17 cellular contexts compared by ENCODE assay signal in the genomic region with DNA sequence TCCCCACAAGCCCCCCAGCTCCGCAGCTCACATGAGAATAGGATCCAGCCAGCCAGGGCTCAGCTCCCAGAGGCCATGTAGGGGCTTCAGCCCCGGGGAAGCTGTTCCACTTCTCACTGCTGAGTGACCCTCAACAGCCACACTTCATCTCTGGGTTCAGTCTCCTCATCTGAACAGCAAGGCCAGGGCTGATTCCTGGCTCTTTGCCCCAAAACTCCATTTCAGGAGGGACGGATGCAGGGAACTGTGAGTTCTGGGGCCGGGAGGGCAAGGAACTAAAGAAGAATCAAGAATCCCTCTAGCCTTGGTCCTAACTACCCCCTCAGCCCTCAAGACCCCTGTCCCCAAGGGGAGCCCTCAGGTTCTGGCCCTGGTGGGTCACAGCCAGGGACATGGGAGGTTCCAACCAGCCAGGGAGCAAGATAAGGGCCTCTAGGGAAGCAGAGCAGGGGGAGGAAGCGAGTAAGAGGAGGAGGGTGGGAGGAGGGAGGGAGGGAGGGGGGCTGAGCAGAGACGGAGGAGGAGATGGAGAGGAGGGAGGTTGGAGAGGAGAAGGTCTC. TPM values are rescaled to one million over a fixed set of nuclear protein-coding genes. Genes with fewer than 3 reads are reported as not detected.
DNase-seq lines count a peak whose midpoint lies in the region; ATAC-seq and TF ChIP-seq lines count a peak whose summit lies in the region.
"Had no signal": no experiment of that assay in that cellular context is flagged by ENCODE, and none has a peak within 500 bp of the region (broad histone marks: within the 10 kb centered on the region; RNA-seq: fewer than 3 reads in every experiment).

No MANE protein-coding gene starts in this region.

- H2BK120ac ChIP-seq in IMR-90 (ENCODE audit: low read depth, low read length), result peak overlapping the region; percentile 56; the same call in 1 of the 2 replicates

- 0 out of 2 replicates have a peak overlapping the region, but pooled peaks have one; percentile 36 for H2AK5ac ChIP-seq in IMR-90 (ENCODE audit: low read depth, low read length)

- H4K20me1 ChIP-seq in IMR-90 (ENCODE audit: insufficient read depth, low read length), result peaks cover 90% of the 10 kb centered on the region

- H3K9me3 ChIP-seq in IMR-90 (ENCODE audit: control insufficient read depth, insufficient read depth, low read length), result no peaks in the 10 kb centered on the region
- H3K9me3 ChIP-seq in adrenal gland (replicated peaks in 1 of 3), result no peaks in the 10 kb centered on the region
- H3K9me3 ChIP-seq in stomach smooth muscle (ENCODE audit: control insufficient read depth in 2 of 2, low read length in 2 of 2), result no peaks in the 10 kb centered on the region
- H3K9me3 ChIP-seq: lower lobe of right lung, right atrium auricular region had no signal

- H3K27ac Mint-ChIP-seq in mesothelial cell of epicardium, result peak overlapping the region; percentile 35
- H3K27ac Mint-ChIP-seq: activated CD8-positive, alpha-beta T cell treated with anti-CD3 and anti-CD28 coated beads, Interleukin-2, amount 10 ng/mL, durations not matched to agents 7 days and 5 days; IgD-negative memory B cell had no signal

- in situ Hi-C loops in IMR-90 (cut with MboI; ENCODE audit: low sequenced_read_pairs) (no loop called here), brain microvascular endothelial cell (cut with HindIII; ENCODE audit: low pct_ligation_motif_present, low sequenced_read_pairs) (no loop called here)

- no peak for TF ChIP-seq CTCF in IMR-90 (conservative IDR thresholded peaks at IDR 0.05; ENCODE audit: low read depth, low read length)
- TF ChIP-seq CTCF in adrenal gland (IDR thresholded peaks at IDR 0.05), result no peak
- TF ChIP-seq CTCF in mesothelial cell of epicardium (IDR thresholded peaks at IDR 0.05; ENCODE audit: unreplicated experiment), result no peak
- TF ChIP-seq CTCF in brain microvascular endothelial cell (IDR thresholded peaks at IDR 0.05; ENCODE audit: low read depth, low read length, missing control alignments), result no peak
- no peak for TF ChIP-seq CTCF in lower leg skin (IDR thresholded peaks at IDR 0.05)

- H3K36me3 ChIP-seq in IMR-90 (ENCODE audit: control insufficient read depth, insufficient read depth, low read length) (0 out of 2 replicates have a peak, but pooled peaks cover 2% of the 10 kb centered on the region), adrenal gland (replicated peaks in 1 of 2) (no peaks in the 10 kb centered on the region), stomach smooth muscle (ENCODE audit: control insufficient read depth in 2 of 2, insufficient read depth in 2 of 2, low read length in 2 of 2) (peaks cover 2 to 3% of the 10 kb centered on the region in 2 donors), brain microvascular endothelial cell (replicated peaks) (no peaks in the 10 kb centered on the region)
- H3K36me3 ChIP-seq: lower lobe of right lung, right atrium auricular region had no signal

- peak; percentile 46; the same call in 1 of the 2 replicates for ATAC-seq in IMR-90 (ENCODE audit: low read depth)
- ATAC-seq: activated CD8-positive, alpha-beta T cell treated with anti-CD3 and anti-CD28 coated beads, Interleukin-2, amount 10 ng/mL, durations not matched to agents 7 days and 5 days; lower lobe of right lung had no signal

- peaks cover 46 to 94% of the 10 kb centered on the region in 2 experiments for H3K79me1 ChIP-seq in IMR-90 (ENCODE audit: low read depth in 1 of 2, low read length in 2 of 2)

- no peak overlapping the region for H3K23ac ChIP-seq in IMR-90 (ENCODE audit: low read depth, low read length)

- H2BK5ac ChIP-seq in IMR-90 (ENCODE audit: low read depth, low read length, poor library complexity, severe bottlenecking), result no peak overlapping the region

- H3K9ac ChIP-seq in IMR-90 (ENCODE audit: low read depth, low read length) (no peak overlapping the region), stomach smooth muscle (ENCODE audit: low read length in 2 of 2) (peak overlapping the region; percentile 57 to 64)
- H3K9ac ChIP-seq: GM23248 had no signal

- H2BK20ac ChIP-seq in IMR-90 (ENCODE audit: low read depth, low read length), result no peak overlapping the region

- peak overlapping the region; percentile 20; the same call in 1 of the 2 replicates for H3K4ac ChIP-seq in IMR-90 (ENCODE audit: low read depth, low read length)

- H3K4me1 Mint-ChIP-seq in mesothelial cell of epicardium, result peaks cover 19% of the 10 kb centered on the region
- H3K4me1 Mint-ChIP-seq: CD4-positive, CD25-positive, alpha-beta regulatory T cell had no signal

- H3K27me3 ChIP-seq in IMR-90 (ENCODE audit: control insufficient read depth, insufficient read depth, low read length), result no peaks in the 10 kb centered on the region
- no peaks in the 10 kb centered on the region for H3K27me3 ChIP-seq in adrenal gland
- no peaks in the 10 kb centered on the region for H3K27me3 ChIP-seq in stomach smooth muscle (ENCODE audit: control insufficient read depth in 1 of 2, insufficient read depth in 2 of 2, low read length in 2 of 2)
- no peaks in the 10 kb centered on the region for H3K27me3 ChIP-seq in brain microvascular endothelial cell (replicated peaks)
- H3K27me3 ChIP-seq: hepatocyte, right atrium auricular region had no signal

- no peak for TF ChIP-seq POLR2A in IMR-90 (IDR thresholded peaks at IDR 0.05; ENCODE audit: low read depth, low read length)
- no peak for TF ChIP-seq POLR2A in adrenal gland (IDR thresholded peaks at IDR 0.05)
- TF ChIP-seq POLR2A in lower leg skin (IDR thresholded peaks at IDR 0.05), result no peak

- H3K9me3 Mint-ChIP-seq in mesothelial cell of epicardium, result no peaks in the 10 kb centered on the region
- H3K9me3 Mint-ChIP-seq: CD4-positive, CD25-positive, alpha-beta regulatory T cell; IgD-negative memory B cell had no signal

- H3K4me3 Mint-ChIP-seq in mesothelial cell of epicardium, result no peak overlapping the region
- H3K4me3 Mint-ChIP-seq: activated CD8-positive, alpha-beta T cell treated with anti-CD3 and anti-CD28 coated beads, Interleukin-2, amount 10 ng/mL, durations not matched to agents 7 days and 5 days; CD4-positive, CD25-positive, alpha-beta regulatory T cell; IgD-negative memory B cell had no signal

- intact Hi-C loops in IMR-90 (cut with micrococcal nuclease), result no loop called here
- intact Hi-C loops in adrenal gland (cut with DNase I), result no loop called here
- intact Hi-C loops in lower leg skin (cut with DNase I; ENCODE audit: low total_unique reads), result no loop called here

- no peak for DNase-seq in IMR-90
- DNase-seq in adrenal gland, result peak in 2 of 7 donors; percentile 57 to 64
- no peak for DNase-seq in mesothelial cell of epicardium (ENCODE audit: low spot score in 2 of 2, unreplicated experiment in 2 of 2)
- no peak for DNase-seq in brain microvascular endothelial cell
- DNase-seq in NCI-H774 (lab: John Stamatoyannopoulos, UW), result no peak
- DNase-seq in lower leg skin (ENCODE audit: low spot score in 2 of 2), result no peak
- DNase-seq: activated CD8-positive, alpha-beta T cell treated with anti-CD3 and anti-CD28 coated beads, Interleukin-2, amount 10 ng/mL, durations not matched to agents 7 days and 5 days; CD4-positive, CD25-positive, alpha-beta regulatory T cell; GM23248; lower lobe of right lung; NCI-H1417 treated with DMSO at 0.1 percent for 48 hours; occipital lobe; T-helper 9 cell had no signal

- H3K56ac ChIP-seq in IMR-90 (ENCODE audit: extremely low read depth, insufficient read depth, low read length), result no peak overlapping the region

- no peak overlapping the region for H3K4me3 ChIP-seq in IMR-90 (ENCODE audit: insufficient read depth, low read depth, low read length)
- H3K4me3 ChIP-seq in adrenal gland, result no peak overlapping the region
- peak overlapping the region in 1 of 2 donors; percentile 44 for H3K4me3 ChIP-seq in stomach smooth muscle (ENCODE audit: low read length in 2 of 2)
- H3K4me3 ChIP-seq in brain microvascular endothelial cell (ENCODE audit: low read depth, low read length), result no peak overlapping the region
- no peak overlapping the region for H3K4me3 ChIP-seq in lower leg skin (ENCODE audit: low read depth, poor library complexity, severe bottlenecking)
- H3K4me3 ChIP-seq: GM23248, hepatocyte, lower lobe of right lung, right atrium auricular region had no signal

- H3K14ac ChIP-seq in IMR-90 (replicated peaks; ENCODE audit: low read depth, low read length), result no peak overlapping the region

- POLR2A ChIA-PET in IMR-90 (lab: Charles Lee; ENCODE audit: unreplicated experiment), result interaction anchor here (0.5 kb wide), 1 partner anchor 12 kb away, joined by 3 read pairs; no protein-coding TSS in a partner anchor

- no peak for TF ChIP-seq RAD21 in IMR-90 (IDR thresholded peaks at IDR 0.05; ENCODE audit: low read length)

- CTCF ChIA-PET in IMR-90 (lab: Yijun Ruan, JAX), result no interaction called here

- no peak overlapping the region; the same call in 1 of the 2 replicates for H3K18ac ChIP-seq in IMR-90 (ENCODE audit: low read depth, low read length)

- 40% methylated on average over 1 of the region's 6 CpGs; no CpG with 5 or more reads in 1 of the 2 experiments for WGBS in IMR-90 (ENCODE audit: extremely low coverage in 2 of 2, insufficient read length in 1 of 2), 2 experiments
- WGBS in adrenal gland, 4 donors, result 6 to 35% (median 26%) methylated on average over 2 to 6 of the region's 6 CpGs
- 71 to 80% methylated on average over 5 to 6 of the region's 6 CpGs for WGBS in lower leg skin, 2 donors

- peak overlapping the region in 1 of 2 experiments; percentile 56; a peak in 1 of 4 replicates for H4K8ac ChIP-seq in IMR-90 (ENCODE audit: low read depth in 2 of 2, low read length in 2 of 2)

- peaks cover 34% of the 10 kb centered on the region for H3K4me1 ChIP-seq in IMR-90 (ENCODE audit: control insufficient read depth, insufficient read depth, low read length)
- H3K4me1 ChIP-seq in adrenal gland (replicated peaks in 1 of 2), result peaks cover 36 to 43% of the 10 kb centered on the region in 2 donors
- peaks cover 83% of the 10 kb centered on the region for H3K4me1 ChIP-seq in stomach smooth muscle (ENCODE audit: control insufficient read depth, insufficient read depth, low read length)

- peak overlapping the region; percentile 88 for H2AK9ac ChIP-seq in IMR-90 (replicated peaks; ENCODE audit: low read depth, low read length, poor library complexity)

- H2BK15ac ChIP-seq in IMR-90 (ENCODE audit: low read depth, low read length), result no peak overlapping the region; the same call in 2 of the 3 replicates

- peak overlapping the region; percentile 50; the same call in 1 of the 2 replicates for H3K27ac ChIP-seq in IMR-90 (ENCODE audit: insufficient read depth, low read length)
- H3K27ac ChIP-seq in adrenal gland, result peak overlapping the region; percentile 38 to 82 (median 62)
- H3K27ac ChIP-seq in stomach smooth muscle (ENCODE audit: low read length), result peak overlapping the region; percentile 77
- H3K27ac ChIP-seq in brain microvascular endothelial cell, result no peak overlapping the region
- H3K27ac ChIP-seq: GM23248, hepatocyte, lower lobe of right lung, right atrium auricular region had no signal

- dilution Hi-C loops in IMR-90 (cut with HindIII; ENCODE audit: low sequenced_read_pairs, unreplicated experiment), result no loop called here

- no peak overlapping the region; the same call in 1 of the 2 replicates for H3K4me2 ChIP-seq in IMR-90 (ENCODE audit: low read depth, low read length)
- H3K4me2 ChIP-seq: hepatocyte had no signal

- no peak overlapping the region for H2AFZ ChIP-seq in IMR-90 (replicated peaks; ENCODE audit: low read length, poor library complexity)
- H2AFZ ChIP-seq: GM23248, hepatocyte had no signal

- no peaks in the 10 kb centered on the region for H3K36me3 Mint-ChIP-seq in mesothelial cell of epicardium
- H3K36me3 Mint-ChIP-seq: CD4-positive, CD25-positive, alpha-beta regulatory T cell had no signal

- no TSS peak for BruUV-seq in IMR-90 (replicated peaks; lab: Mats Ljungman, UMichigan)

- H4K91ac ChIP-seq in IMR-90 (ENCODE audit: insufficient read depth, low read depth, low read length), result peak overlapping the region; percentile 30; the same call in 1 of the 2 replicates

- H4K5ac ChIP-seq in IMR-90 (ENCODE audit: low read depth, low read length), result peak overlapping the region; percentile 26; the same call in 1 of the 2 replicates

- H3K9me1 ChIP-seq in IMR-90 (ENCODE audit: insufficient read depth, low read length), result peaks cover 38% of the 10 kb centered on the region

- H3K27me3 Mint-ChIP-seq in mesothelial cell of epicardium (ENCODE audit: low read depth), result no peaks in the 10 kb centered on the region

RNA-seq across cellular contexts. Expression of gene SDC3, which starts 13.1 kb away (rescaled TPM):
- total RNA-seq in IMR-90 (2012; rRNA removed) (13.1 and 14.2 TPM in 2 replicates), adrenal gland (100 to 1,000 TPM; 119 to 536 (median 209) TPM), mesothelial cell of epicardium (43.2 to 46.7 TPM (median 43.3 TPM) in 3 replicates), lower leg skin (10 to 100 TPM in 3 of 4 donors, 1 to 10 TPM in 1; 4.3 to 23.5 (median 14.5) TPM)
- polyA plus RNA-seq in IMR-90 (2012; rRNA removed) (71.5 and 75.7 TPM in 2 replicates), adrenal gland (100 to 1,000 TPM in 2 of 3 donors, 10 to 100 TPM in 1; 85.5 to 190 (median 101) TPM)
- polyA plus RNA-seq in IMR-90 (2012; cell fraction: cytosol; rRNA removed), result 47.3 and 81.5 TPM in 2 replicates
- 36.2 and 50.9 TPM in 2 replicates for polyA plus RNA-seq in IMR-90 (2012; cell fraction: nucleus; rRNA removed; ENCODE audit: low replicate concordance)
- total RNA-seq: activated CD8-positive, alpha-beta T cell treated with anti-CD3 and anti-CD28 coated beads, Interleukin-2, amount 10 ng/mL, durations not matched to agents 7 days and 5 days had no signal
- polyA plus RNA-seq: CD4-positive, CD25-positive, alpha-beta regulatory T cell; IgD-negative memory B cell had no signal
